Comparison of ENCODE assay signal across 8 cellular contexts in genomic region chr15:60591491-60592385, GRCh38.
DNase-seq lines count a peak whose midpoint lies in the region; ATAC-seq and TF ChIP-seq lines count a peak whose summit lies in the region.

No MANE protein-coding gene starts in this region.

- H3K36me3 ChIP-seq in endodermal cell (ENCODE audit: control insufficient read depth, insufficient read depth, low read length) (no peaks in the 10 kb centered on the region), thyroid gland (no peaks in the 10 kb centered on the region)

- no peaks in the 10 kb centered on the region for H3K9me3 Mint-ChIP-seq in endodermal cell

- no peaks in the 10 kb centered on the region for H3K36me3 Mint-ChIP-seq in endodermal cell (ENCODE audit: low read depth)

- H3K9me3 ChIP-seq in endodermal cell (ENCODE audit: control insufficient read depth, low read length) = no peaks in the 10 kb centered on the region
- H3K9me3 ChIP-seq in mononuclear cell (ENCODE audit: low read depth, low read length) = no peaks in the 10 kb centered on the region
- no peaks in the 10 kb centered on the region for H3K9me3 ChIP-seq in thyroid gland

- no peak overlapping the region for H3K27ac Mint-ChIP-seq in endodermal cell

- peak; percentile 38 for TF ChIP-seq CTCF in endodermal cell (conservative IDR thresholded peaks at IDR 0.05)
- TF ChIP-seq CTCF in thyroid gland (IDR thresholded peaks at IDR 0.05) = peak in 1 of 6 experiments; percentile 14

- WGBS in endodermal cell (ENCODE audit: insufficient coverage in 1 of 2, insufficient read length in 1 of 2), 2 experiments = 0% methylated on average over 1 to 105 of the region's 112 CpGs
- 1% methylated on average over 13 to 14 of the region's 112 CpGs for WGBS in thyroid gland, 2 donors

- H3K4me3 Mint-ChIP-seq in endodermal cell = peak overlapping the region; percentile 85

- ATAC-seq in GM21360 (IDR thresholded peaks at IDR 0.05; ENCODE audit: unreplicated experiment) (peak; percentile 22), HG03571 (IDR thresholded peaks at IDR 0.05; ENCODE audit: unreplicated experiment) (peak; percentile 18)

- H3K9ac ChIP-seq in endodermal cell (ENCODE audit: extremely low read depth, low read length, poor library complexity, severe bottlenecking) = peak overlapping the region; percentile 52

- H3K27me3 Mint-ChIP-seq in endodermal cell (ENCODE audit: insufficient read depth) = peaks cover 18% of the 10 kb centered on the region

- peaks cover 22% of the 10 kb centered on the region for H3K27me3 ChIP-seq in endodermal cell (ENCODE audit: control insufficient read depth, insufficient read depth, low read length, poor library complexity, severe bottlenecking)
- H3K27me3 ChIP-seq in mononuclear cell (ENCODE audit: insufficient read depth, low read length) = peaks cover 59% of the 10 kb centered on the region
- H3K27me3 ChIP-seq in thyroid gland = no peaks in the 10 kb centered on the region

- H3K4me1 Mint-ChIP-seq in endodermal cell = peaks cover 39% of the 10 kb centered on the region

- peak in 1 of 2 donors; percentile 31 for TF ChIP-seq POLR2A in thyroid gland (IDR thresholded peaks at IDR 0.05)

- intact Hi-C loops in thyroid gland (cut with DNase I) = loop anchor here (5.0 to 10.0 kb wide), 3 partner anchors 193 to 1243 kb away; no protein-coding TSS in a partner anchor

- peaks cover 10% of the 10 kb centered on the region for H3K4me1 ChIP-seq in endodermal cell (ENCODE audit: control insufficient read depth, insufficient read depth, low read length)
- peaks cover 15% of the 10 kb centered on the region for H3K4me1 ChIP-seq in mononuclear cell (ENCODE audit: insufficient read depth, low read length)
- peaks cover 0 to 9% of the 10 kb centered on the region in 2 donors for H3K4me1 ChIP-seq in thyroid gland

- H3K27ac ChIP-seq in endodermal cell (ENCODE audit: low read depth, low read length) = no peak overlapping the region
- H3K27ac ChIP-seq in thyroid gland = peak overlapping the region; percentile 93 to 95 (median 95)

- H3K4me3 ChIP-seq in endodermal cell (ENCODE audit: low read length) = peak overlapping the region; percentile 87
- peak overlapping the region; percentile 61 for H3K4me3 ChIP-seq in mononuclear cell (ENCODE audit: low read length)
- H3K4me3 ChIP-seq in thyroid gland (replicated peaks in 1 of 3) = peak overlapping the region; percentile 70 to 81 (median 80)

- DNase-seq in DMS114 treated with DMSO at 0.1 percent for 48 hours (lab: John Stamatoyannopoulos, UW; ENCODE audit: unreplicated experiment) (peak; percentile 25), endodermal cell (peak; percentile 87), thyroid gland (peak; percentile 79 to 85), dedifferentiated amniotic fluid mesenchymal stem cell (ENCODE audit: extremely low spot score) (no peak)
- peak; percentile 37 for DNase-seq in activated CD4-positive, alpha-beta T cell treated with anti-CD3 and anti-CD28 coated beads, Interleukin-2, amount 50 U/mL, for 1 hour
